In genomic region chr20:41669708-41670263, GRCh38 we compare ENCODE assay signal across 1 cellular context.
A peak's percentile ranks its signal among the peaks of the same experiment; 100 is the strongest.
TF ChIP-seq lines count a peak whose summit lies in the region.

No MANE protein-coding gene starts in this region.

TF ChIP-seq in K562, 482 proteins besides CTCF, POLR2A, EP300 and RAD21 (continued from another document and continues in another):
- TF ChIP-seq CHAMP1 (IDR thresholded peaks at IDR 0.05) (peak; percentile 56; the same call in 1 of the 2 replicates), NFRKB (IDR thresholded peaks at IDR 0.05; ENCODE audit: low read depth) (peak; percentile 82), ERF (CRISPR knock-in tag; IDR thresholded peaks at IDR 0.05) (no peak), SP2 (IDR thresholded peaks at IDR 0.05; ENCODE audit: extremely low read depth, low read depth, low read length, poor library complexity, severe bottlenecking) (no peak), ZNF431 (CRISPR knock-in tag; IDR thresholded peaks at IDR 0.05) (no peak), ZNF311 (CRISPR knock-in tag; IDR thresholded peaks at IDR 0.05) (no peak), NCOA1 (IDR thresholded peaks at IDR 0.05; ENCODE audit: low read depth) (peak; percentile 49; the same call in 1 of the 2 replicates), TGIF2 (CRISPR knock-in tag; IDR thresholded peaks at IDR 0.05) (no peak), OTX1 (CRISPR knock-in tag; IDR thresholded peaks at IDR 0.05) (0 out of 2 replicates have a peak, but pooled peaks have one; percentile 12), DEAF1 (CRISPR knock-in tag; IDR thresholded peaks at IDR 0.05) (no peak), ZNF707 (CRISPR knock-in tag; conservative IDR thresholded peaks at IDR 0.05) (no peak), CREB5 (CRISPR knock-in tag; IDR thresholded peaks at IDR 0.05) (no peak), NFE2 (IDR thresholded peaks at IDR 0.05; ENCODE audit: low read depth) (peak; percentile 96), ZHX1 (conservative IDR thresholded peaks at IDR 0.05; ENCODE audit: low read length) (no peak), BACH1 (tag; IDR thresholded peaks at IDR 0.05) (peak; percentile 82), HDAC6 (IDR thresholded peaks at IDR 0.05; ENCODE audit: low read depth, low read length) (no peak), ZNF124 (CRISPR knock-in tag; IDR thresholded peaks at IDR 0.05) (no peak), NR4A1 (CRISPR knock-in tag; IDR thresholded peaks at IDR 0.05) (no peak), NR4A1 (tag; IDR thresholded peaks at IDR 0.05) (no peak), TBP (optimal IDR thresholded peaks at IDR 0.05; ENCODE audit: low read depth, low read length) (no peak), CBX5 (IDR thresholded peaks at IDR 0.05; ENCODE audit: borderline replicate concordance, low read depth) (no peak), PHF8 (IDR thresholded peaks at IDR 0.05; ENCODE audit: borderline replicate concordance, low read length) (peak; percentile 26; the same call in 1 of the 2 replicates), PBX2 (CRISPR knock-in tag; IDR thresholded peaks at IDR 0.05; ENCODE audit: low read depth) (no peak), PBX2 (tag; conservative IDR thresholded peaks at IDR 0.05; ENCODE audit: low read depth) (0 out of 2 replicates have a peak, but pooled peaks have one; percentile 5), ARID1B (IDR thresholded peaks at IDR 0.05) (peak; percentile 81), ATF2 (CRISPR knock-in tag; IDR thresholded peaks at IDR 0.05) (no peak), EHMT2 (IDR thresholded peaks at IDR 0.05) (peak; percentile 78), TAF7 (tag; IDR thresholded peaks at IDR 0.05) (0 out of 2 replicates have a peak, but pooled peaks have one; percentile 39), KLF6 (CRISPR knock-in tag; IDR thresholded peaks at IDR 0.05; ENCODE audit: borderline replicate concordance) (no peak), ZBTB11 (CRISPR knock-in tag; IDR thresholded peaks at IDR 0.05) (no peak), ZNF740 (CRISPR knock-in tag; IDR thresholded peaks at IDR 0.05) (no peak), ZNF740 (tag; IDR thresholded peaks at IDR 0.05) (no peak), SMARCC2 (IDR thresholded peaks at IDR 0.05; ENCODE audit: low read depth) (no peak; the same call in 1 of the 2 replicates)
- TF ChIP-seq, protein P1, sequence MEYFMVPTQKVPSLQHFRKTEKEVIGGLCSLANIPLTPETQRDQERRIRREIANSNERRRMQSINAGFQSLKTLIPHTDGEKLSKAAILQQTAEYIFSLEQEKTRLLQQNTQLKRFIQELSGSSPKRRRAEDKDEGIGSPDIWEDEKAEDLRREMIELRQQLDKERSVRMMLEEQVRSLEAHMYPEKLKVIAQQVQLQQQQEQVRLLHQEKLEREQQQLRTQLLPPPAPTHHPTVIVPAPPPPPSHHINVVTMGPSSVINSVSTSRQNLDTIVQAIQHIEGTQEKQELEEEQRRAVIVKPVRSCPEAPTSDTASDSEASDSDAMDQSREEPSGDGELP (CRISPR knock-in tag; IDR thresholded peaks at IDR 0.05; ENCODE audit: borderline replicate concordance), result no peak; the same call in 1 of the 2 replicates
- TF ChIP-seq, protein P2, sequence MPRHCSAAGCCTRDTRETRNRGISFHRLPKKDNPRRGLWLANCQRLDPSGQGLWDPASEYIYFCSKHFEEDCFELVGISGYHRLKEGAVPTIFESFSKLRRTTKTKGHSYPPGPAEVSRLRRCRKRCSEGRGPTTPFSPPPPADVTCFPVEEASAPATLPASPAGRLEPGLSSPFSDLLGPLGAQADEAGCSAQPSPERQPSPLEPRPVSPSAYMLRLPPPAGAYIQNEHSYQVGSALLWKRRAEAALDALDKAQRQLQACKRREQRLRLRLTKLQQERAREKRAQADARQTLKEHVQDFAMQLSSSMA (CRISPR knock-in tag; IDR thresholded peaks at IDR 0.05), result no peak
- TF ChIP-seq, protein P3, sequence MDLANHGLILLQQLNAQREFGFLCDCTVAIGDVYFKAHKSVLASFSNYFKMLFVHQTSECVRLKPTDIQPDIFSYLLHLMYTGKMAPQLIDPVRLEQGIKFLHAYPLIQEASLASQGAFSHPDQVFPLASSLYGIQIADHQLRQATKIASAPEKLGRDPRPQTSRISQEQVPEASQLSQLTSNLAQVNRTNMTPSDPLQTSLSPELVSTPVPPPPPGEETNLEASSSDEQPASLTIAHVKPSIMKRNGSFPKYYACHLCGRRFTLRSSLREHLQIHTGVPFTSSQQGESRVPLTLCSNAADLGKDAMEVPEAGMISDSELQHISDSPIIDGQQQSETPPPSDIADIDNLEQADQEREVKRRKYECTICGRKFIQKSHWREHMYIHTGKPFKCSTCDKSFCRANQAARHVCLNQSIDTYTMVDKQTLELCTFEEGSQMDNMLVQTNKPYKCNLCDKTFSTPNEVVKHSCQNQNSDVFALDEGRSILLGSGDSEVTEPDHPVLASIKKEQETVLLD (IDR thresholded peaks at IDR 0.05), result 0 out of 2 replicates have a peak, but pooled peaks have one; percentile 23
- TF ChIP-seq, protein P4, sequence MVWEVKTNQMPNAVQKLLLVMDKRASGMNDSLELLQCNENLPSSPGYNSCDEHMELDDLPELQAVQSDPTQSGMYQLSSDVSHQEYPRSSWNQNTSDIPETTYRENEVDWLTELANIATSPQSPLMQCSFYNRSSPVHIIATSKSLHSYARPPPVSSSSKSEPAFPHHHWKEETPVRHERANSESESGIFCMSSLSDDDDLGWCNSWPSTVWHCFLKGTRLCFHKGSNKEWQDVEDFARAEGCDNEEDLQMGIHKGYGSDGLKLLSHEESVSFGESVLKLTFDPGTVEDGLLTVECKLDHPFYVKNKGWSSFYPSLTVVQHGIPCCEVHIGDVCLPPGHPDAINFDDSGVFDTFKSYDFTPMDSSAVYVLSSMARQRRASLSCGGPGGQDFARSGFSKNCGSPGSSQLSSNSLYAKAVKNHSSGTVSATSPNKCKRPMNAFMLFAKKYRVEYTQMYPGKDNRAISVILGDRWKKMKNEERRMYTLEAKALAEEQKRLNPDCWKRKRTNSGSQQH (CRISPR knock-in tag; IDR thresholded peaks at IDR 0.05), result 0 out of 2 replicates have a peak, but pooled peaks have one; percentile 26
